Comparison of ENCODE assay signal across 19 cellular contexts in genomic region chr5:66742896-66743247, GRCh38.
"Had no signal": no experiment of that assay in that cellular context is flagged by ENCODE, and none has a peak within 500 bp of the region (broad histone marks: within the 10 kb centered on the region; RNA-seq: fewer than 3 reads in every experiment).

No MANE protein-coding gene starts in this region.

- H3K4me1 Mint-ChIP-seq: activated B cell treated with CpG ODN at 0.5 μM for 24 hours had no signal

- H3K27me3 ChIP-seq: adrenal gland, ovary, stomach, testis had no signal

- H3K9me3 ChIP-seq: adrenal gland, ovary, stomach, testis had no signal

- H3K36me3 ChIP-seq: adrenal gland, ovary, stomach had no signal

- DNase-seq: activated B cell treated with CpG ODN at 0.5 μM for 24 hours; activated CD4-positive, alpha-beta T cell treated with anti-CD3 and anti-CD28 coated beads for 4 hours; activated CD8-positive, alpha-beta T cell treated with anti-CD3 and anti-CD28 coated beads for 36 hours; activated naive CD4-positive, alpha-beta T cell treated with anti-CD3 and anti-CD28 coated beads, Interleukin-2, amount 50 U/mL, for 16 hours; activated T-cell treated with anti-CD3 and anti-CD28 coated beads, Interleukin-2, amount 50 U/mL, for 1 hour; foreskin fibroblast; glutamatergic neuron; mesendoderm; naive thymus-derived CD4-positive, alpha-beta T cell; stimulated activated CD4-positive, alpha-beta T cell treated with anti-CD3 and anti-CD28 coated beads, Interleukin-4, amount 100 ng/mL, for 1 hour; stomach; T-cell; testis had no signal

- H3K9me3 Mint-ChIP-seq: activated B cell treated with CpG ODN at 0.5 μM for 24 hours; activated CD8-positive, alpha-beta T cell treated with anti-CD3 and anti-CD28 coated beads for 36 hours; T-cell had no signal

- H3K4me3 Mint-ChIP-seq: activated B cell treated with CpG ODN at 0.5 μM for 24 hours; activated CD8-positive, alpha-beta T cell treated with anti-CD3 and anti-CD28 coated beads for 36 hours; naive thymus-derived CD4-positive, alpha-beta T cell; T-cell; type B pancreatic cell had no signal

- H3K27ac ChIP-seq: epithelial cell of prostate, ovary, testis had no signal

- H3K27ac Mint-ChIP-seq: activated B cell treated with CpG ODN at 0.5 μM for 24 hours; activated CD8-positive, alpha-beta T cell treated with anti-CD3 and anti-CD28 coated beads for 36 hours; naive thymus-derived CD4-positive, alpha-beta T cell; T-cell; type B pancreatic cell had no signal

- H3K36me3 Mint-ChIP-seq: naive thymus-derived CD4-positive, alpha-beta T cell; T-cell; type B pancreatic cell had no signal

- H3K27me3 Mint-ChIP-seq: activated B cell treated with CpG ODN at 0.5 μM for 24 hours, type B pancreatic cell had no signal

- H3K4me3 ChIP-seq: adrenal gland, ovary, smooth muscle cell, stomach, testis had no signal

- ATAC-seq: activated CD8-positive, alpha-beta T cell treated with anti-CD3 and anti-CD28 coated beads for 36 hours; naive thymus-derived CD4-positive, alpha-beta T cell; sciatic nerve; T-cell had no signal
